7 cellular contexts compared by ENCODE assay signal in the genomic region with DNA sequence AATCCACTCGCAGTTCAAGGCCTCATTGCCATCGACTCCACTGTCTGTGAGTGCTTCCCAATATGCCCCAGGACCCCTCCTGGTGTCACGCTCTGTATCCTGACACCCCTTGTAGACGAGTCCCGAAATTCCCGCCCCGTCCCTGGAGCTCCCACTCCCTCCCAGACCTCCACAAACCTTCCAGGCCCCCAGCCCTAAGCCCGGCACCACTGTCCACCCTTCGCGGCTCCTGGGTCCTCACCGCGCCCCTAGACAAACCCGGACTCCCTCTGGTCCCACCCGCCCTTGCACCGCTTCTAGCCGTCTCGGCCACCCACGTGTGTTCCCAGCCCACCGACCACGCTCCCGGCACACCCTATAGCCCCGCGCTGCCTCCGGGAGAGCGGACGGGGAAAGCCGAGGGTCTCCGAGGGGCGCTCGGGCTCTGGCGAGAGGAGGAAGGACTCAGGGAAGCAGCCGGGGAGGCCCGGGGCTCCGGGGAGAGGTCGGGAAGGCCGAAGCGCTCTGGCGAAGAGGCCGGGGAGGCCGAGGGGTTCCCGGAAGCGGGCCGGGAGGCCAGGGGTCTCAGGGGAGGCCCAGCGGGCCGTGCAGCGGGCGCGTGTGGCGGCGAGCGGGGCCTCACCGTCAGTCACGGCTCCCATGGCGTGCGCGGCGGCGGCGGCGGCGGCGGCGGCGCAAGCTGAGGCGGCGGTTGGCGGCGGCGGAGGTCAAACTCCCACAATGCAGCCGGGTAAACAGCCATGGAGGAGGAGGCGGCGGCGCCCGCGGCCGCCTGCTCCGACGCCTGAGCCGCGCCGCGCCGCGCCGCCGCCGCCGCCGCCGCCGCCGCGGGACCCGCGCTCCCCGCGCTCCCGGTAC. TPM values are rescaled to one million over a fixed set of nuclear protein-coding genes. Genes with fewer than 3 reads are reported as not detected.
A peak's percentile ranks its signal among the peaks of the same experiment; 100 is the strongest.
DNase-seq lines count a peak whose midpoint lies in the region; ATAC-seq and TF ChIP-seq lines count a peak whose summit lies in the region.

A gene with protein sequence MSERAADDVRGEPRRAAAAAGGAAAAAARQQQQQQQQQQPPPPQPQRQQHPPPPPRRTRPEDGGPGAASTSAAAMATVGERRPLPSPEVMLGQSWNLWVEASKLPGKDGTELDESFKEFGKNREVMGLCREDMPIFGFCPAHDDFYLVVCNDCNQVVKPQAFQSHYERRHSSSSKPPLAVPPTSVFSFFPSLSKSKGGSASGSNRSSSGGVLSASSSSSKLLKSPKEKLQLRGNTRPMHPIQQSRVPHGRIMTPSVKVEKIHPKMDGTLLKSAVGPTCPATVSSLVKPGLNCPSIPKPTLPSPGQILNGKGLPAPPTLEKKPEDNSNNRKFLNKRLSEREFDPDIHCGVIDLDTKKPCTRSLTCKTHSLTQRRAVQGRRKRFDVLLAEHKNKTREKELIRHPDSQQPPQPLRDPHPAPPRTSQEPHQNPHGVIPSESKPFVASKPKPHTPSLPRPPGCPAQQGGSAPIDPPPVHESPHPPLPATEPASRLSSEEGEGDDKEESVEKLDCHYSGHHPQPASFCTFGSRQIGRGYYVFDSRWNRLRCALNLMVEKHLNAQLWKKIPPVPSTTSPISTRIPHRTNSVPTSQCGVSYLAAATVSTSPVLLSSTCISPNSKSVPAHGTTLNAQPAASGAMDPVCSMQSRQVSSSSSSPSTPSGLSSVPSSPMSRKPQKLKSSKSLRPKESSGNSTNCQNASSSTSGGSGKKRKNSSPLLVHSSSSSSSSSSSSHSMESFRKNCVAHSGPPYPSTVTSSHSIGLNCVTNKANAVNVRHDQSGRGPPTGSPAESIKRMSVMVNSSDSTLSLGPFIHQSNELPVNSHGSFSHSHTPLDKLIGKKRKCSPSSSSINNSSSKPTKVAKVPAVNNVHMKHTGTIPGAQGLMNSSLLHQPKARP (plus strand): TSS at position 718 of the 858 bp plus-strand sequence. CDS start 48,732 bp downstream, outside the sequence.
Gene THOC7, minus strand, starts transcription at position 656 of the 858 bp plus-strand sequence. Its CDS starts 15 bp downstream, at position 641.

- TF ChIP-seq POLR2A in GM18505 (IDR thresholded peaks at IDR 0.05; ENCODE audit: borderline replicate concordance, extremely low read depth, insufficient read depth, insufficient read length), result peak; percentile 60

- WGBS in liver, result under 1% methylated on average over 96 of the region's 98 CpGs

- H3K9ac ChIP-seq in liver (ENCODE audit: low read depth in 1 of 2, low read length in 2 of 2), result peak within 1 kb of the TSS; percentile 69 to 86

- H3K36me3 ChIP-seq in HEK293 (ENCODE audit: control insufficient read depth in 2 of 2, insufficient read depth in 1 of 2, low read length in 2 of 2) (peaks cover 0 to 4% of the 10 kb centered on the region in 2 experiments; a peak in 1 of 3 replicates), liver (ENCODE audit: control insufficient read depth in 4 of 4, insufficient read depth in 3 of 4, low read depth in 1 of 4, low read length in 3 of 4) (no peaks in the 10 kb centered on the region)

- POLR2A ChIA-PET in HEK293 (lab: Yijun Ruan, JAX), result interaction anchor here (0.7 to 0.9 kb wide), 3 partner anchors 13 to 48 kb away, joined by 3 to 5 read pairs (median 5); partner anchors contain the start of gene SCAANT1

- no peaks in the 10 kb centered on the region for H3K27me3 ChIP-seq in liver (ENCODE audit: control insufficient read depth in 4 of 4, insufficient read depth in 4 of 4, low read length in 3 of 4)

- peak; percentile 72 for ATAC-seq in GM18505 (IDR thresholded peaks at IDR 0.05; ENCODE audit: unreplicated experiment)

- TF ChIP-seq CTCF in HEK293 (tag by site-specific recombination; IDR thresholded peaks at IDR 0.05), result no peak
- no peak for TF ChIP-seq CTCF in liver (IDR thresholded peaks at IDR 0.05; ENCODE audit: low read depth, low read length, missing input control)

- no peak for TF ChIP-seq RAD21 in liver (IDR thresholded peaks at IDR 0.05)

- H3K27ac ChIP-seq in HEK293 (ENCODE audit: extremely low read depth, low read depth, low read length) (peak within 1 kb of the TSS; percentile 89), liver (ENCODE audit: low read depth in 1 of 2, low read length in 2 of 2) (peak within 1 kb of the TSS; percentile 87 to 94)

- DNase-seq in NAMALWA (ENCODE audit: low spot score) (peak; percentile 45), dedifferentiated amniotic fluid mesenchymal stem cell (ENCODE audit: extremely low spot score) (peak; percentile 49)
- DNase-seq in activated CD4-positive, alpha-beta T cell treated with anti-CD3 and anti-CD28 coated beads, Interleukin-2, amount 50 U/mL, for 1 hour, result peak; percentile 70
- DNase-seq in stimulated activated CD4-positive, alpha-beta T cell treated with anti-CD3 and anti-CD28 coated beads, Interleukin-4, amount 100 ng/mL, for 24 hours, result peak; percentile 71

- CTCF ChIA-PET in HEK293 (lab: Yijun Ruan, JAX), result no interaction called here

- H3K4me3 ChIP-seq in HEK293 (ENCODE audit: low read depth, low read length) (peak within 1 kb of the TSS; percentile 96), liver (ENCODE audit: low read depth in 1 of 3, low read length in 3 of 3) (peak within 1 kb of the TSS; percentile 69 to 100 (median 81))

- H3K9me3 ChIP-seq in HEK293 (ENCODE audit: control insufficient read depth, insufficient read depth, low read depth, low read length), result no peaks in the 10 kb centered on the region
- H3K9me3 ChIP-seq in liver (ENCODE audit: control insufficient read depth in 4 of 4, low read length in 3 of 4), result no peaks in the 10 kb centered on the region

- no peaks in the 10 kb centered on the region; the same call in 1 of the 2 replicates for H3K4me1 ChIP-seq in HEK293 (ENCODE audit: control insufficient read depth, insufficient read depth, low read length)
- H3K4me1 ChIP-seq in liver (ENCODE audit: control insufficient read depth in 4 of 4, insufficient read depth in 4 of 4, low read length in 3 of 4), result peaks cover 0 to 13% (median 11%) of the 10 kb centered on the region in 4 donors

TF ChIP-seq in HEK293, 187 proteins besides CTCF, POLR2A, EP300 and RAD21 (continues in another document):
- TF ChIP-seq ZNF76 (tag by site-specific recombination; IDR thresholded peaks at IDR 0.05; ENCODE audit: borderline replicate concordance, low read depth) (peak; percentile 94), ZNF175 (tag by site-specific recombination; IDR thresholded peaks at IDR 0.05) (no peak), ZNF777 (tag by site-specific recombination; IDR thresholded peaks at IDR 0.05; ENCODE audit: borderline replicate concordance) (peak; percentile 55; the same call in 1 of the 2 replicates), ZNF169 (tag by site-specific recombination; IDR thresholded peaks at IDR 0.05) (no peak), PATZ1 (tag by site-specific recombination; IDR thresholded peaks at IDR 0.05) (0 out of 2 replicates have a peak, but pooled peaks have one; percentile 29)

TF ChIP-seq in liver, 16 proteins besides CTCF, POLR2A, EP300 and RAD21:
- no peak for TF ChIP-seq HNF4A (conservative IDR thresholded peaks at IDR 0.05)
- no peak for TF ChIP-seq GABPA (IDR thresholded peaks at IDR 0.05 in 1 of 2, conservative IDR thresholded peaks at IDR 0.05 in 1 of 2)
- no peak for TF ChIP-seq JUND (IDR thresholded peaks at IDR 0.05)
- TF ChIP-seq SP1 (IDR thresholded peaks at IDR 0.05), result no peak
- TF ChIP-seq RXRA (IDR thresholded peaks at IDR 0.05), result no peak
- no peak for TF ChIP-seq ZBTB33 (IDR thresholded peaks at IDR 0.05)
- no peak for TF ChIP-seq REST (IDR thresholded peaks at IDR 0.05)
- no peak for TF ChIP-seq NR2F2 (IDR thresholded peaks at IDR 0.05)

RNA-seq across cellular contexts. Expression of the first gene that starts in this region (rescaled TPM):
- 10 to 100 TPM in 1 of 2 donors, 1 to 10 TPM in 1; 7.7 to 13.6 TPM for total RNA-seq in liver
- 1 to 10 TPM; 2.8 to 3.5 TPM for polyA plus RNA-seq in liver

RNA-seq across cellular contexts. Expression of gene THOC7, which starts in this region (rescaled TPM):
- total RNA-seq in liver, result 10 to 100 TPM; 11.7 to 22.4 TPM
- polyA plus RNA-seq in liver, result 10 to 100 TPM; 23.5 to 38.6 TPM

Comparison
In these comparisons a context has a peak if more than half of its experiments do, and no peak if none do; other contexts are left out.
1. Peak in every context shown above with its lines: DNase-seq, ATAC-seq, H3K4me3 ChIP-seq and H3K27ac ChIP-seq.